ENCODE assay signal across 19 cellular contexts in genomic region chr1:214952648-214953047, GRCh38.
DNase-seq lines count a peak whose midpoint lies in the region; ATAC-seq and TF ChIP-seq lines count a peak whose summit lies in the region.
"Had no signal": no experiment of that assay in that cellular context is flagged by ENCODE, and none has a peak within 500 bp of the region (broad histone marks: within the 10 kb centered on the region; RNA-seq: fewer than 3 reads in every experiment).

No MANE protein-coding gene starts in this region.

- H3K4me3 Mint-ChIP-seq in stimulated activated effector memory CD8-positive, alpha-beta T cell treated with anti-CD3 and anti-CD28 coated beads, Interleukin-12 subunit alpha, Interleukin-12 subunit beta, amount 100 ng/mL, for 72 hours, result no peak overlapping the region
- no peak overlapping the region for H3K4me3 Mint-ChIP-seq in activated T-cell treated with anti-CD3 and anti-CD28 coated beads, Interleukin-2, amount 50 U/mL, for 24 hours
- H3K4me3 Mint-ChIP-seq: CD8-positive, alpha-beta T cell had no signal

- H3K79me2 ChIP-seq in PC-3 (ENCODE audit: low read length), result no peaks in the 10 kb centered on the region

- no peaks in the 10 kb centered on the region for H3K9me3 ChIP-seq in A673 (ENCODE audit: low read depth, low read length, poor library complexity, severe bottlenecking)
- peaks cover 10% of the 10 kb centered on the region; the same call in 1 of the 2 replicates for H3K9me3 ChIP-seq in PC-3 (ENCODE audit: low read length)
- H3K9me3 ChIP-seq: right atrium auricular region, upper lobe of left lung had no signal

- BruUV-seq in A673 (replicated peaks; lab: Mats Ljungman, UMichigan), result no TSS peak
- BruUV-seq in PC-3 (replicated peaks; lab: Mats Ljungman, UMichigan), result no TSS peak

- peak; percentile 44; the same call in 1 of the 2 replicates for TF ChIP-seq CTCF in A673 (conservative IDR thresholded peaks at IDR 0.05; ENCODE audit: low read depth, low read length)
- TF ChIP-seq CTCF in PC-3 (conservative IDR thresholded peaks at IDR 0.05; ENCODE audit: low read depth, low read length), result peak; percentile 53

- no peak overlapping the region for H3K9ac ChIP-seq in PC-3 (ENCODE audit: low read length)

- peaks cover 2% of the 10 kb centered on the region for H3K4me1 ChIP-seq in A673 (ENCODE audit: insufficient read depth, low read length, poor library complexity, severe bottlenecking)
- peaks cover 8% of the 10 kb centered on the region for H3K4me1 ChIP-seq in PC-3 (ENCODE audit: insufficient read depth, low read length)
- H3K4me1 ChIP-seq: right atrium auricular region, upper lobe of left lung had no signal

- no peak overlapping the region for H3K27ac ChIP-seq in A673 (ENCODE audit: low read depth, low read length, poor library complexity, severe bottlenecking)
- H3K27ac ChIP-seq in PC-3 (ENCODE audit: low read length), result no peak overlapping the region
- H3K27ac ChIP-seq: right atrium auricular region, upper lobe of left lung had no signal

- no peaks in the 10 kb centered on the region for H3K27me3 ChIP-seq in A673 (replicated peaks; ENCODE audit: insufficient read depth, low read depth, low read length, poor library complexity)
- no peaks in the 10 kb centered on the region for H3K27me3 ChIP-seq in PC-3 (ENCODE audit: low read length)
- H3K27me3 ChIP-seq: right atrium auricular region, upper lobe of left lung had no signal

- no peaks in the 10 kb centered on the region for H3K36me3 Mint-ChIP-seq in stimulated activated effector memory CD8-positive, alpha-beta T cell treated with anti-CD3 and anti-CD28 coated beads, Interleukin-12 subunit alpha, Interleukin-12 subunit beta, amount 100 ng/mL, for 72 hours
- H3K36me3 Mint-ChIP-seq in activated T-cell treated with anti-CD3 and anti-CD28 coated beads, Interleukin-2, amount 50 U/mL, for 24 hours (ENCODE audit: low read depth), result no peaks in the 10 kb centered on the region
- H3K36me3 Mint-ChIP-seq: CD8-positive, alpha-beta T cell had no signal

- no peaks in the 10 kb centered on the region for H3K36me3 ChIP-seq in A673 (ENCODE audit: insufficient read depth, low read length, poor library complexity, severe bottlenecking)
- no peaks in the 10 kb centered on the region for H3K36me3 ChIP-seq in PC-3 (ENCODE audit: low read depth, low read length)
- H3K36me3 ChIP-seq: right atrium auricular region, upper lobe of left lung had no signal

- no peaks in the 10 kb centered on the region for H3K9me2 ChIP-seq in PC-3 (replicated peaks; ENCODE audit: low read length)

- H3K4me2 ChIP-seq in PC-3 (ENCODE audit: low read length), result no peak overlapping the region

- DNase-seq in A673 (ENCODE audit: low spot score) (peak; percentile 74), HCEC 1CT (peak; percentile 13), PC-3 (no peak), iPS DF 4.7 (ENCODE audit: extremely low read depth, low spot score) (peak; percentile 49), globus pallidus (ENCODE audit: low spot score) (no peak)
- no peak for DNase-seq in stimulated activated effector memory CD8-positive, alpha-beta T cell treated with anti-CD3 and anti-CD28 coated beads, Interleukin-12 subunit alpha, Interleukin-12 subunit beta, amount 100 ng/mL, for 72 hours (ENCODE audit: low spot score in 2 of 2)
- DNase-seq in activated T-cell treated with anti-CD3 and anti-CD28 coated beads, Interleukin-2, amount 50 U/mL, for 24 hours, result no peak
- DNase-seq: activated CD4-positive, alpha-beta T cell treated with anti-CD3 and anti-CD28 coated beads, Interleukin-2, amount 50 U/mL, for 1 hour; activated CD8-positive, alpha-beta memory T cell treated with anti-CD3 and anti-CD28 coated beads, Interleukin-2, amount 50 U/mL, for 48 hours; CD8-positive, alpha-beta T cell; cerebellar nuclear complex; DMS79; Karpas-422; left ventricle myocardium superior; occipital lobe; stimulated activated naive CD8-positive, alpha-beta T cell treated with anti-CD3 and anti-CD28 coated beads, Interleukin-15, Interleukin-2, amounts not matched to agents 100 U/mL and 50 U/mL, for 24 hours; upper lobe of left lung had no signal

- peaks cover 2% of the 10 kb centered on the region for H3K27me3 Mint-ChIP-seq in activated T-cell treated with anti-CD3 and anti-CD28 coated beads, Interleukin-2, amount 50 U/mL, for 24 hours

- no peak overlapping the region for H3K27ac Mint-ChIP-seq in stimulated activated effector memory CD8-positive, alpha-beta T cell treated with anti-CD3 and anti-CD28 coated beads, Interleukin-12 subunit alpha, Interleukin-12 subunit beta, amount 100 ng/mL, for 72 hours
- no peak overlapping the region for H3K27ac Mint-ChIP-seq in activated T-cell treated with anti-CD3 and anti-CD28 coated beads, Interleukin-2, amount 50 U/mL, for 24 hours
- H3K27ac Mint-ChIP-seq: CD8-positive, alpha-beta T cell had no signal

- ATAC-seq in PC-3 (peak; percentile 41; the same call in 1 of the 2 replicates), GM19324 (IDR thresholded peaks at IDR 0.05; ENCODE audit: low FRiP score, unreplicated experiment) (no peak)
- no peak for ATAC-seq in stimulated activated effector memory CD8-positive, alpha-beta T cell treated with anti-CD3 and anti-CD28 coated beads, Interleukin-12 subunit alpha, Interleukin-12 subunit beta, amount 100 ng/mL, for 72 hours
- ATAC-seq: CD8-positive, alpha-beta T cell; left ventricle myocardium superior; stimulated activated naive CD8-positive, alpha-beta T cell treated with anti-CD3 and anti-CD28 coated beads, Interleukin-15, Interleukin-2, amounts not matched to agents 100 U/mL and 50 U/mL, for 24 hours had no signal

- H4K20me1 ChIP-seq in PC-3 (ENCODE audit: low read length), result no peaks in the 10 kb centered on the region

- POLR2A ChIA-PET in A673 (lab: Charles Lee; ENCODE audit: low non-redundant PET) (no interaction called here), PC-3 (lab: Charles Lee; ENCODE audit: unreplicated experiment) (no interaction called here)

- H3K4me3 ChIP-seq in A673 (ENCODE audit: low read depth, low read length, poor library complexity, severe bottlenecking) (no peak overlapping the region), PC-3 (ENCODE audit: low read length) (no peak overlapping the region)
- H3K4me3 ChIP-seq: right atrium auricular region, upper lobe of left lung had no signal

- H3F3A ChIP-seq in PC-3 (ENCODE audit: low read length, unreplicated experiment), result peaks cover 5% of the 10 kb centered on the region

- CTCF ChIA-PET in A673 (lab: Charles Lee), result no interaction called here
- CTCF ChIA-PET in PC-3 (lab: Charles Lee), result no interaction called here

- no peaks in the 10 kb centered on the region for H3K4me1 Mint-ChIP-seq in stimulated activated effector memory CD8-positive, alpha-beta T cell treated with anti-CD3 and anti-CD28 coated beads, Interleukin-12 subunit alpha, Interleukin-12 subunit beta, amount 100 ng/mL, for 72 hours
- no peaks in the 10 kb centered on the region for H3K4me1 Mint-ChIP-seq in activated T-cell treated with anti-CD3 and anti-CD28 coated beads, Interleukin-2, amount 50 U/mL, for 24 hours (ENCODE audit: low read depth)

- intact Hi-C loops in A673 (cut with micrococcal nuclease; ENCODE audit: unreplicated experiment) (no loop called here), PC-3 (cut with micrococcal nuclease) (no loop called here)

- H2AFZ ChIP-seq in PC-3 (ENCODE audit: low read length), result no peak overlapping the region

- peaks cover 8% of the 10 kb centered on the region for H3K9me3 Mint-ChIP-seq in stimulated activated effector memory CD8-positive, alpha-beta T cell treated with anti-CD3 and anti-CD28 coated beads, Interleukin-12 subunit alpha, Interleukin-12 subunit beta, amount 100 ng/mL, for 72 hours
- no peaks in the 10 kb centered on the region for H3K9me3 Mint-ChIP-seq in activated T-cell treated with anti-CD3 and anti-CD28 coated beads, Interleukin-2, amount 50 U/mL, for 24 hours
- H3K9me3 Mint-ChIP-seq: CD8-positive, alpha-beta T cell had no signal

Comparison
In these comparisons a context has a peak if more than half of its experiments do, and no peak if none do; other contexts are left out.
1. DNase-seq: peak in A673 (single experiment), HCEC 1CT (single experiment) and iPS DF 4.7 (single experiment); none in PC-3 (single experiment), stimulated activated effector memory CD8-positive, alpha-beta T cell treated with anti-CD3 and anti-CD28 coated beads, Interleukin-12 subunit alpha, Interleukin-12 subunit beta, amount 100 ng/mL, for 72 hours (0 of 2), globus pallidus (single experiment) and activated T-cell treated with anti-CD3 and anti-CD28 coated beads, Interleukin-2, amount 50 U/mL, for 24 hours (single experiment).